1 cellular context compared by ENCODE assay signal in genomic region chrX:100643943-100644587, GRCh38.
TF ChIP-seq lines count a peak whose summit lies in the region.

SRPX2 (plus strand) TSS chrX:100644199; CDS start chrX:100646323, 2,124 bp downstream.

TF ChIP-seq in IMR-90, 13 proteins besides CTCF, POLR2A, EP300 and RAD21 (continued from another document):
- TF ChIP-seq RCOR1 (IDR thresholded peaks at IDR 0.05; ENCODE audit: insufficient replicate concordance, low read length) = no peak
- TF ChIP-seq BHLHE40 (IDR thresholded peaks at IDR 0.05; ENCODE audit: low read depth, low read length) = peak; percentile 49
TF ChIP-seq in IMR-90: peak in this region for 5.
